In the genomic region with DNA sequence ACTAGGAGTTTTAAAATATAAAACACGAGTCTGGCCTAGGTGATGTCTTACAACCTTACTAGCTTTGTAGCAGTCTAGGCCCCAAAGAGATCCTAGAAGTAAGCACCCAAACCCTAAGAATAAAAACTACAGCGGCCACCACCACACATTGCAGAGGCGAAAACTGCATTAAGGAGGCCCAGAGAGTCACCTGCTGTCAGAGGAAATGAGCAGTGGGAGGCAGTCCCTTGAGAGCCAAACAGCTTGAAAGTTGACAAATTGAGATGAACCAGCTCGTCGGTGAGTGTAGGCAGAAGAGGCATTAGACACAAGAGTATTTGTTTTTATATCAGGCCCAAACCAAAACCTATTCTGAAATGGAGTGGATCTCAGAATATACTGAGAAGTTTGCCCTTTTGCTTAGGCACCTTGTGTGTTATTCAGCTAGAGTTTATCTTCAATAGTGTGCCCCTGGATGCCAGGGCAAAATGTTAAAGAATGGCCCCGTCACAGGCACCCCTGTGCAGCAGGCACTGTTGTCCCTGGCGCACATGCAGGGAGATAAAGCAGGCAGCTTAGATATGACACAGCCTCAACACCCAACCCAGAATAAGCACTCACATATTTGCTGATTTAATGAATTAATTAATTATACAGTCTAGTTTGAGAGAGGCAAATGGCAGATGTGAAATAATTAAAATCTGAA, we compare ENCODE assay signal across 1 cellular context.
TF ChIP-seq lines count a peak whose summit lies in the region.

No MANE protein-coding gene starts in this region.

TF ChIP-seq in GM12891, 5 proteins besides CTCF, POLR2A, EP300 and RAD21:
- TF ChIP-seq POLR2AphosphoS5 (IDR thresholded peaks at IDR 0.05; ENCODE audit: low read depth, low read length) = no peak
- no peak for TF ChIP-seq SPI1 (IDR thresholded peaks at IDR 0.05; ENCODE audit: low read depth, low read length)
- no peak for TF ChIP-seq PAX5 (IDR thresholded peaks at IDR 0.05; ENCODE audit: insufficient read depth, low read length, severe bottlenecking)
- TF ChIP-seq POU2F2 (IDR thresholded peaks at IDR 0.05; ENCODE audit: low read depth, low read length) = no peak
- no peak for TF ChIP-seq TAF1 (IDR thresholded peaks at IDR 0.05; ENCODE audit: low read depth, low read length)
